ENCODE assay signal across 16 cellular contexts in genomic region chr12:96215933-96216273, GRCh38. TPM values are rescaled to one million over a fixed set of nuclear protein-coding genes. Genes with fewer than 3 reads are reported as not detected.
DNase-seq lines count a peak whose midpoint lies in the region; ATAC-seq, FAIRE-seq and TF ChIP-seq lines count a peak whose summit lies in the region.
"Had no signal": no experiment of that assay in that cellular context is flagged by ENCODE, and none has a peak within 500 bp of the region (broad histone marks: within the 10 kb centered on the region; RNA-seq: fewer than 3 reads in every experiment).

No MANE protein-coding gene starts in this region.

- WGBS in mesenchymal stem cell, result 87% methylated on average over 7 of the region's 7 CpGs

- H2BK120ac ChIP-seq in mesenchymal stem cell (ENCODE audit: low read depth, low read length), result peak overlapping the region; percentile 27

- H3K9ac ChIP-seq in astrocyte (ENCODE audit: low read length) (no peak overlapping the region), mesenchymal stem cell (ENCODE audit: low read length) (peak overlapping the region; percentile 45)

- no peak overlapping the region for H3K23ac ChIP-seq in mesenchymal stem cell (ENCODE audit: low read length in 2 of 2)

- no peak overlapping the region for H4K8ac ChIP-seq in mesenchymal stem cell (ENCODE audit: low read length)

- H3K27me3 Mint-ChIP-seq in T-helper 2 cell treated with Interferon-gamma antibody and Interleukin-4, amounts not matched to agents 5 μg/mL and 100 μg/mL, for 36 hours (ENCODE audit: low read depth), result no peaks in the 10 kb centered on the region
- H3K27me3 Mint-ChIP-seq in CD4-positive, CD25-positive, alpha-beta regulatory T cell, result no peaks in the 10 kb centered on the region
- H3K27me3 Mint-ChIP-seq in astrocyte (ENCODE audit: low read depth, unreplicated experiment), result no peaks in the 10 kb centered on the region

- H3K36me3 ChIP-seq in CD4-positive, CD25-positive, alpha-beta regulatory T cell (ENCODE audit: control insufficient read depth, insufficient read depth, low read length), result peaks cover 10% of the 10 kb centered on the region
- H3K36me3 ChIP-seq in astrocyte (ENCODE audit: insufficient read depth, low read length) (peaks cover 12% of the 10 kb centered on the region), mesenchymal stem cell (ENCODE audit: control insufficient read depth in 1 of 2, insufficient read depth in 2 of 2, low read depth in 1 of 2, low read length in 2 of 2) (peaks cover 3 to 26% of the 10 kb centered on the region in 2 experiments)
- H3K36me3 ChIP-seq: breast epithelium, transverse colon had no signal

- H3K9me3 ChIP-seq in CD4-positive, CD25-positive, alpha-beta regulatory T cell (ENCODE audit: control insufficient read depth in 2 of 2, low read length in 2 of 2), result no peaks in the 10 kb centered on the region
- H3K9me3 ChIP-seq in astrocyte (ENCODE audit: insufficient read depth, low read depth, low read length), result no peaks in the 10 kb centered on the region
- H3K9me3 ChIP-seq in mesenchymal stem cell (ENCODE audit: control insufficient read depth, low read length), result no peaks in the 10 kb centered on the region
- H3K9me3 ChIP-seq: breast epithelium, transverse colon had no signal

- H2AK5ac ChIP-seq in mesenchymal stem cell (ENCODE audit: low read length, severe bottlenecking), result no peak overlapping the region

- peak overlapping the region; percentile 72 for H3K27ac ChIP-seq in CD4-positive, CD25-positive, alpha-beta regulatory T cell (ENCODE audit: insufficient read depth, low read length, poor library complexity, severe bottlenecking)
- H3K27ac ChIP-seq in astrocyte (ENCODE audit: low read depth, low read length) (no peak overlapping the region), mesenchymal stem cell (ENCODE audit: low read length, poor library complexity, severe bottlenecking) (no peak overlapping the region)
- H3K27ac ChIP-seq: breast epithelium, transverse colon had no signal

- H3K79me2 ChIP-seq in astrocyte (ENCODE audit: insufficient read depth, low read length), result peaks cover 92% of the 10 kb centered on the region

- H3K79me1 ChIP-seq in mesenchymal stem cell (replicated peaks; ENCODE audit: low read length, poor library complexity, severe bottlenecking), result peaks cover 12% of the 10 kb centered on the region

- FAIRE-seq in astrocyte (lab: Jason Lieb, UNC), result no peak
- FAIRE-seq: frontal cortex, H54, RCC 7860, small intestine had no signal

- peaks cover 11% of the 10 kb centered on the region for H3K36me3 Mint-ChIP-seq in T-helper 2 cell treated with Interferon-gamma antibody and Interleukin-4, amounts not matched to agents 5 μg/mL and 100 μg/mL, for 36 hours (ENCODE audit: low read depth)
- H3K36me3 Mint-ChIP-seq in CD4-positive, CD25-positive, alpha-beta regulatory T cell, result peaks cover 15% of the 10 kb centered on the region
- peaks cover 2% of the 10 kb centered on the region for H3K36me3 Mint-ChIP-seq in astrocyte (ENCODE audit: low read depth, unreplicated experiment)

- H3K9me3 Mint-ChIP-seq in T-helper 2 cell treated with Interferon-gamma antibody and Interleukin-4, amounts not matched to agents 5 μg/mL and 100 μg/mL, for 36 hours, result no peaks in the 10 kb centered on the region
- H3K9me3 Mint-ChIP-seq in CD4-positive, CD25-positive, alpha-beta regulatory T cell, result peaks cover 0 to 1% (median 0%) of the 10 kb centered on the region in 7 donors
- H3K9me3 Mint-ChIP-seq in astrocyte (ENCODE audit: unreplicated experiment), result no peaks in the 10 kb centered on the region

- H2BK12ac ChIP-seq in mesenchymal stem cell (ENCODE audit: low read length in 2 of 2), result no peak overlapping the region

- no peak overlapping the region for H3K4me3 ChIP-seq in CD4-positive, CD25-positive, alpha-beta regulatory T cell (ENCODE audit: low read depth, low read length)
- no peak overlapping the region for H3K4me3 ChIP-seq in astrocyte (ENCODE audit: insufficient read depth, low read depth, low read length)
- H3K4me3 ChIP-seq in mesenchymal stem cell (ENCODE audit: insufficient read depth in 1 of 2, low read depth in 1 of 2, low read length in 2 of 2), result no peak overlapping the region
- H3K4me3 ChIP-seq: breast epithelium, lung had no signal

- H3K27me3 ChIP-seq in CD4-positive, CD25-positive, alpha-beta regulatory T cell (ENCODE audit: control insufficient read depth, insufficient read depth, low read length), result no peaks in the 10 kb centered on the region
- H3K27me3 ChIP-seq in astrocyte (ENCODE audit: insufficient read depth, low read length) (no peaks in the 10 kb centered on the region), mesenchymal stem cell (ENCODE audit: control insufficient read depth in 1 of 2, insufficient read depth in 1 of 2, low read length in 2 of 2) (no peaks in the 10 kb centered on the region)
- H3K27me3 ChIP-seq: breast epithelium, transverse colon had no signal

- H3K4me3 Mint-ChIP-seq in T-helper 2 cell treated with Interferon-gamma antibody and Interleukin-4, amounts not matched to agents 5 μg/mL and 100 μg/mL, for 36 hours, result peak overlapping the region; percentile 9
- H3K4me3 Mint-ChIP-seq in CD4-positive, CD25-positive, alpha-beta regulatory T cell, result no peak overlapping the region
- H3K4me3 Mint-ChIP-seq in astrocyte (ENCODE audit: unreplicated experiment), result no peak overlapping the region

- H3K18ac ChIP-seq in mesenchymal stem cell (ENCODE audit: low read depth in 1 of 2, low read length in 2 of 2), result no peak overlapping the region

- no peak for ATAC-seq in CD4-positive, CD25-positive, alpha-beta regulatory T cell (ENCODE audit: low read depth in 2 of 2)
- ATAC-seq in HG02852 (IDR thresholded peaks at IDR 0.05; ENCODE audit: unreplicated experiment), result no peak

- peaks cover 42% of the 10 kb centered on the region for H3K4me1 Mint-ChIP-seq in T-helper 2 cell treated with Interferon-gamma antibody and Interleukin-4, amounts not matched to agents 5 μg/mL and 100 μg/mL, for 36 hours (ENCODE audit: low read depth)
- peaks cover 40 to 80% (median 47%) of the 10 kb centered on the region in 4 donors for H3K4me1 Mint-ChIP-seq in CD4-positive, CD25-positive, alpha-beta regulatory T cell
- H3K4me1 Mint-ChIP-seq in astrocyte (ENCODE audit: low read depth, unreplicated experiment), result peaks cover 63% of the 10 kb centered on the region

- no peak overlapping the region for H2BK5ac ChIP-seq in mesenchymal stem cell (ENCODE audit: low read depth, low read length, poor library complexity, severe bottlenecking)

- H2AFZ ChIP-seq in astrocyte (ENCODE audit: low read depth, low read length) (no peak overlapping the region), mesenchymal stem cell (ENCODE audit: low read depth, low read length) (no peak overlapping the region)

- H4K91ac ChIP-seq in mesenchymal stem cell (ENCODE audit: low read length), result no peak overlapping the region

- no peak for TF ChIP-seq CTCF in astrocyte (IDR thresholded peaks at IDR 0.05; ENCODE audit: insufficient read depth, low read depth, low read length)

- no peak overlapping the region for H3K14ac ChIP-seq in mesenchymal stem cell (ENCODE audit: low read length in 2 of 2)

- H3K4ac ChIP-seq in mesenchymal stem cell (ENCODE audit: low read depth in 1 of 2, low read length in 2 of 2), result no peak overlapping the region

- DNase-seq in T-helper 2 cell treated with Interferon-gamma antibody and Interleukin-4, amounts not matched to agents 5 μg/mL and 100 μg/mL, for 36 hours (ENCODE audit: low spot score), result no peak
- DNase-seq in T-helper 2 cell, result no peak
- no peak for DNase-seq in CD4-positive, CD25-positive, alpha-beta regulatory T cell
- DNase-seq in astrocyte (ENCODE audit: low read depth), result no peak
- DNase-seq in mesenchymal stem cell, result no peak
- no peak for DNase-seq in iPS-NIHi11 (ENCODE audit: low spot score)
- DNase-seq in AG20443 (ENCODE audit: low spot score), result no peak
- DNase-seq: 8988T had no signal

- H3K4me1 ChIP-seq in CD4-positive, CD25-positive, alpha-beta regulatory T cell (ENCODE audit: control insufficient read depth, insufficient read depth, low read length, poor library complexity, severe bottlenecking), result peaks cover 51% of the 10 kb centered on the region
- H3K4me1 ChIP-seq in astrocyte (ENCODE audit: insufficient read depth, low read length) (peaks cover 40% of the 10 kb centered on the region), mesenchymal stem cell (ENCODE audit: control insufficient read depth, insufficient read depth, low read depth, low read length) (peaks cover 23% of the 10 kb centered on the region)

- H3K27ac Mint-ChIP-seq in T-helper 2 cell treated with Interferon-gamma antibody and Interleukin-4, amounts not matched to agents 5 μg/mL and 100 μg/mL, for 36 hours, result peak overlapping the region; percentile 28
- H3K27ac Mint-ChIP-seq in CD4-positive, CD25-positive, alpha-beta regulatory T cell, result peak overlapping the region in 2 of 3 donors; percentile 67 to 84
- peak overlapping the region; percentile 27 for H3K27ac Mint-ChIP-seq in astrocyte (ENCODE audit: unreplicated experiment)

- H3K4me2 ChIP-seq in astrocyte (ENCODE audit: low read length) (no peak overlapping the region), mesenchymal stem cell (ENCODE audit: low read length, poor library complexity, severe bottlenecking) (no peak overlapping the region)

- no peak overlapping the region for H2BK15ac ChIP-seq in mesenchymal stem cell (ENCODE audit: low read depth, poor library complexity, severe bottlenecking)

- peaks cover 54% of the 10 kb centered on the region for H4K20me1 ChIP-seq in astrocyte (ENCODE audit: insufficient read depth, low read length)

RNA-seq across cellular contexts. Expression of gene ELK3, which starts 21.7 kb away (rescaled TPM):
- total RNA-seq in CD4-positive, CD25-positive, alpha-beta regulatory T cell, result 84.7 TPM
- 10 to 100 TPM; 33.4 to 47.9 (median 38.3) TPM for polyA plus RNA-seq in CD4-positive, CD25-positive, alpha-beta regulatory T cell
- 54.8 and 62.7 TPM in 2 replicates for total RNA-seq in astrocyte
- polyA plus RNA-seq in mesenchymal stem cell (2013, experiment 1 of 2), result 62.4 TPM
- 63.9 TPM for polyA plus RNA-seq in mesenchymal stem cell (2013, experiment 2 of 2)
